Comparison of ENCODE assay signal across 11 cellular contexts in the genomic region with DNA sequence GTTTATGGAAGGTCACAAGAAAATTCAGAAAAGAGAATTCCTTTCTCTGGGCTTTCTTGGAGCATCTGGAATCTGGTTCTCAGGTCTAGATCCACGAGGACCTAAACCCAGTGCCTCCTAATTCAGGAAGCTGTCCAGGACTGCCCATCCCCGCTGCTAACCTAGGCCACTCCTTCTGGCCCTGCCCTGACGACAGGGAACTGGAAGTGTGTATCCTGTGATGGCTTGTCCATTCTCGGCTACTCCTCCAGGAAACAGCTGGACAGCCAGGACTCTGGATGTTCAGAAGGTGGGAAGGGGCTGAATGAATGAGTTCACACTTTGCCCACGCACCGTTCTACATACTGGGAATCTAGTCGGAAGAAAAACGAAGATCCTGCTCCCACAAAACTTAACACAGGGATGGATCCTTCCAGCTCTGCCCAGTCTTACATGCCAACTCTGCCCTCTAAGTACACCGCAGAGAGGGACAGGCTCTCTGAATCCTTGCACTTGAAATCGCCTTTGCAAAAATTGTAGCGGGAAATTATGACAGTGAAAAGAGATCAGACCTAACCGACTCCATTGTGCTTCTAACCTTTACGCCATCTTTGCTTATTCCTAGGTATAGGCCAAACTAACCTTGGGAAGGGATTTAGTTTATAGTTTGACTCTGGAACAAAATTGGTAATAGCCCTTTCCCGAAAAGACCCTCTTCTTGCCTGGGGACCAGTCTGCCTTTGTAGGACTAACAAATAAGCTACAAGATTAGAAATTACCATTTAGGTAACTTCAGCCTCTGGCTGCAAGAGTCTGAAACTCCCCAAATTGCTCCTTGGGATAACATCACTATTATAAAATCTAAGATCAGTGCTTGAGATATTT. TPM values are rescaled to one million over a fixed set of nuclear protein-coding genes. Genes with fewer than 3 reads are reported as not detected.
DNase-seq lines count a peak whose midpoint lies in the region; ATAC-seq and TF ChIP-seq lines count a peak whose summit lies in the region.
"Had no signal": no experiment of that assay in that cellular context is flagged by ENCODE, and none has a peak within 500 bp of the region (broad histone marks: within the 10 kb centered on the region; RNA-seq: fewer than 3 reads in every experiment).

No MANE protein-coding gene starts in this region.

- H2BK5ac ChIP-seq in H9 (ENCODE audit: insufficient read length, low read length), result no peak overlapping the region

- no peak overlapping the region for H2AFZ ChIP-seq in H9 (ENCODE audit: low read length)

- H3K18ac ChIP-seq in H9 (ENCODE audit: insufficient read length, low read depth, low read length), result no peak overlapping the region

- H3K4me3 ChIP-seq in RWPE2 (ENCODE audit: severe bottlenecking) (no peak overlapping the region), fibroblast of villous mesenchyme (ENCODE audit: low read depth, low read length) (no peak overlapping the region), gastrocnemius medialis (no peak overlapping the region)

- no peak overlapping the region for H3T11ph ChIP-seq in H9 (ENCODE audit: low read length)

- no CpG with 5 or more reads among the region's 14 CpGs for WGBS in H9 (ENCODE audit: extremely low coverage, insufficient read length, low lambda C conversion rate)

- H3K9me3 Mint-ChIP-seq in H9, result no peaks in the 10 kb centered on the region

- no peak overlapping the region for H2BK20ac ChIP-seq in H9 (ENCODE audit: low read depth, low read length, poor library complexity, severe bottlenecking)

- no peak for TF ChIP-seq CTCF in H9 (conservative IDR thresholded peaks at IDR 0.05)
- TF ChIP-seq CTCF in RWPE2 (IDR thresholded peaks at IDR 0.05; ENCODE audit: poor library complexity, severe bottlenecking), result no peak
- no peak for TF ChIP-seq CTCF in fibroblast of villous mesenchyme (IDR thresholded peaks at IDR 0.05; ENCODE audit: insufficient read depth, low read depth, low read length)
- no peak for TF ChIP-seq CTCF in gastrocnemius medialis (IDR thresholded peaks at IDR 0.05 in 4 of 5, conservative IDR thresholded peaks at IDR 0.05 in 1 of 5)

- peak overlapping the region; percentile 99 for H3K4me2 ChIP-seq in H9 (ENCODE audit: insufficient read depth, insufficient read length, low read length)

- no peak overlapping the region for H2AK5ac ChIP-seq in H9 (ENCODE audit: insufficient read length, low read length)

- no peak overlapping the region for H3K27ac ChIP-seq in H9 (ENCODE audit: insufficient read length, low read depth, low read length)
- H3K27ac ChIP-seq in RWPE2 (ENCODE audit: poor library complexity, severe bottlenecking), result peak overlapping the region; percentile 74
- peak overlapping the region; percentile 45 to 97 (median 95) for H3K27ac ChIP-seq in gastrocnemius medialis

- H4K8ac ChIP-seq in H9 (replicated peaks; ENCODE audit: insufficient read length, low read depth, low read length), result no peak overlapping the region

- DNase-seq in H9 (no peak), RWPE2 (ENCODE audit: low spot score) (no peak), fibroblast of villous mesenchyme (ENCODE audit: low read depth) (peak; percentile 37), gastrocnemius medialis (no peak)
- no peak for DNase-seq in activated effector memory CD4-positive, alpha-beta T cell treated with Interleukin-2 at 50 U/mL for 16 hours
- DNase-seq: brain microvascular endothelial cell, midbrain had no signal

- no peaks in the 10 kb centered on the region for H4K20me1 ChIP-seq in H9 (ENCODE audit: control insufficient read depth, insufficient read depth, insufficient read length)

- in situ Hi-C loops in gastrocnemius medialis (cut with MboI; ENCODE audit: low sequenced_read_pairs in 4 of 4), result loop anchor here in 2 of 4 donors (5.0 to 10.0 kb wide), 2 partner anchors 44 to 126 kb away; a partner anchor contains a TSS

- H3K14ac ChIP-seq in H9 (ENCODE audit: insufficient read depth, low read length), result no peak overlapping the region

- no peak overlapping the region for H3K9ac ChIP-seq in H9 (ENCODE audit: extremely low read depth, insufficient read length, low read length)

- no peak overlapping the region for H2BK15ac ChIP-seq in H9 (ENCODE audit: low read depth, low read length)

- no peak overlapping the region for H2BK12ac ChIP-seq in H9 (ENCODE audit: insufficient read length, low read depth, low read length)

- peaks cover 22 to 32% of the 10 kb centered on the region in 2 experiments for H3K4me1 Mint-ChIP-seq in H9

- H3K79me2 ChIP-seq in H9 (ENCODE audit: insufficient read depth, low read length), result peaks cover 25% of the 10 kb centered on the region; the same call in 1 of the 2 replicates

- peaks cover 19 to 28% (median 19%) of the 10 kb centered on the region in 3 experiments for H3K36me3 Mint-ChIP-seq in H9 (ENCODE audit: insufficient read depth in 1 of 3, low read depth in 3 of 3)

- H3K23ac ChIP-seq in H9 (ENCODE audit: insufficient read length, low read depth, low read length), result no peak overlapping the region

- no peak for TF ChIP-seq POLR2A in gastrocnemius medialis (IDR thresholded peaks at IDR 0.05)

- H2BK120ac ChIP-seq in H9 (ENCODE audit: low read depth, low read length, poor library complexity, severe bottlenecking), result no peak overlapping the region

- H3K56ac ChIP-seq in H9 (ENCODE audit: insufficient read length, low read depth, low read length), result no peak overlapping the region

- H3K27ac Mint-ChIP-seq in H9, result peak overlapping the region; percentile 73 to 91 (median 86); a peak in 5 of 7 replicates

- H3K4ac ChIP-seq in H9 (ENCODE audit: low read depth, low read length), result no peak overlapping the region

- peaks cover 16% of the 10 kb centered on the region for H3K23me2 ChIP-seq in H9 (ENCODE audit: insufficient read length, low read depth, low read length, poor library complexity, severe bottlenecking)

- H3K36me3 ChIP-seq in RWPE2 (ENCODE audit: low read depth) (peaks cover 27% of the 10 kb centered on the region), gastrocnemius medialis (no peaks in the 10 kb centered on the region)
- H3K36me3 ChIP-seq: brain microvascular endothelial cell had no signal

- no peaks in the 10 kb centered on the region for H3K27me3 ChIP-seq in H9 (ENCODE audit: insufficient read depth, low read length)
- no peaks in the 10 kb centered on the region for H3K27me3 ChIP-seq in RWPE2 (ENCODE audit: insufficient read depth, poor library complexity, severe bottlenecking)
- no peaks in the 10 kb centered on the region for H3K27me3 ChIP-seq in gastrocnemius medialis
- H3K27me3 ChIP-seq: brain microvascular endothelial cell, SJSA1 had no signal

- peaks cover 8% of the 10 kb centered on the region; the same call in 1 of the 2 replicates for H3K4me1 ChIP-seq in H9 (ENCODE audit: insufficient read depth, low read length)
- H3K4me1 ChIP-seq in RWPE2 (ENCODE audit: insufficient read depth, poor library complexity, severe bottlenecking), result peaks cover 8% of the 10 kb centered on the region
- peaks cover 40 to 45% of the 10 kb centered on the region in 2 donors for H3K4me1 ChIP-seq in gastrocnemius medialis

- H4K5ac ChIP-seq in H9 (ENCODE audit: insufficient read length, low read depth, low read length), result no peak overlapping the region

- H3K9me3 ChIP-seq in H9 (ENCODE audit: control insufficient read depth, low read depth, low read length) (no peaks in the 10 kb centered on the region), RWPE2 (ENCODE audit: severe bottlenecking) (no peaks in the 10 kb centered on the region), gastrocnemius medialis (no peaks in the 10 kb centered on the region)
- H3K9me3 ChIP-seq: SJSA1 had no signal

- intact Hi-C loops in gastrocnemius medialis (cut with DNase I; ENCODE audit: low total_unique reads), result loop anchor here (5.0 kb wide), 1 partner anchor 114 kb away; no protein-coding TSS in a partner anchor

- H4K91ac ChIP-seq in H9 (ENCODE audit: insufficient read length, low read depth, low read length), result no peak overlapping the region

- peak overlapping the region; percentile 88 for H3K4me3 Mint-ChIP-seq in H9

- no peaks in the 10 kb centered on the region for H3K27me3 Mint-ChIP-seq in H9 (ENCODE audit: low read depth)

- H3K79me1 ChIP-seq in H9 (ENCODE audit: insufficient read depth, low read depth, low read length, poor library complexity, severe bottlenecking), result no peaks in the 10 kb centered on the region

- no peak for ATAC-seq in RWPE2 (ENCODE audit: low read depth)
- ATAC-seq in gastrocnemius medialis, result no peak
- no peak for ATAC-seq in GM18520 (IDR thresholded peaks at IDR 0.05; ENCODE audit: unreplicated experiment)
- ATAC-seq in GM19397 (IDR thresholded peaks at IDR 0.05; ENCODE audit: unreplicated experiment), result no peak
- ATAC-seq in HG03159 (IDR thresholded peaks at IDR 0.05; ENCODE audit: unreplicated experiment), result no peak

RNA-seq across cellular contexts. Expression of a gene that starts 1.8 kb away (rescaled TPM):
- total RNA-seq in H9 (2021), result 342 and 344 TPM in 2 replicates
- total RNA-seq in fibroblast of villous mesenchyme, result 131 and 143 TPM in 2 replicates
- 100 to 1,000 TPM; 122 to 294 (median 193) TPM for total RNA-seq in gastrocnemius medialis

RNA-seq across cellular contexts. Expression of a gene that starts 19.3 kb away (rescaled TPM):
- total RNA-seq in H9 (2021), result 61.4 and 64.8 TPM in 2 replicates
- 24.8 and 29.8 TPM in 2 replicates for total RNA-seq in fibroblast of villous mesenchyme
- total RNA-seq in gastrocnemius medialis, result 10 to 100 TPM; 11.7 to 42.3 (median 23.6) TPM

RNA-seq across cellular contexts. Expression of a gene that starts 39.7 kb away (rescaled TPM):
- 103 and 109 TPM in 2 replicates for total RNA-seq in H9 (2021)
- 111 and 150 TPM in 2 replicates for total RNA-seq in fibroblast of villous mesenchyme
- total RNA-seq in gastrocnemius medialis, result 100 to 1,000 TPM in 3 of 4 donors, 10 to 100 TPM in 1; 67.2 to 258 (median 221) TPM

RNA-seq across cellular contexts. Expression of a gene that starts 46.8 kb away (rescaled TPM):
- total RNA-seq in H9 (2021) (0.39 and 0.48 TPM in 2 replicates), fibroblast of villous mesenchyme (0.86 and 0.97 TPM in 2 replicates), gastrocnemius medialis (under 1 TPM; 0.20 to 0.61 (median 0.39) TPM)
